Comparison of ENCODE assay signal across 19 cellular contexts in the genomic region with DNA sequence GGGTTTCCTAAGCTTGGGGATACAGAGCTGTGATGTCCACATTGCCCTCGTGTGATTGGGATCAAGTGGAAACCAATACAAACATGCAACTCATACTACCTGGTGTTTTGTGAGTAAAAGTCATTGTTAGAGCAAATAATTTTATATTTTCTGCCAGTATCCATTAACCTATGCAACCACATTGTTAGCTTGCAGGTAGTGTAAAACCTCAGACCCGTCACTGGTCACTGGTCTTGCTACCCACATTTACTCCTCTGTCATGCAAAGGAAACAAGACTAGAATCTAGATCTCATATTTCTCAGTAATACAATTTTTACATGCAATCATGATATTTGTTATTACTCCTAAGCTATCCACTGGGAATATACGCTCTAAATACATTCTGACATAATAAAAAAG.
DNase-seq lines count a peak whose midpoint lies in the region; ATAC-seq and TF ChIP-seq lines count a peak whose summit lies in the region.
"Had no signal": no experiment of that assay in that cellular context is flagged by ENCODE, and none has a peak within 500 bp of the region (broad histone marks: within the 10 kb centered on the region; RNA-seq: fewer than 3 reads in every experiment).

No MANE protein-coding gene starts in this region.

- ATAC-seq in DND-41 (ENCODE audit: insufficient read depth, low read depth) (no peak), GM18511 (IDR thresholded peaks at IDR 0.05; ENCODE audit: unreplicated experiment) (peak; percentile 59), GM18909 (IDR thresholded peaks at IDR 0.05; ENCODE audit: poor library complexity, unreplicated experiment) (peak; percentile 50), HG02981 (IDR thresholded peaks at IDR 0.05; ENCODE audit: unreplicated experiment) (peak; percentile 74)
- ATAC-seq: CD8-positive, alpha-beta T cell; GM23338; HCT116 had no signal

- DNase-seq in DND-41 (no peak), ecto neural progenitor cell (ENCODE audit: low spot score) (no peak), DMS 273 treated with DMSO at 0.1 percent for 48 hours (lab: John Stamatoyannopoulos, UW) (no peak), nucleus accumbens (lab: John Stamatoyannopoulos, UW) (no peak)
- DNase-seq in stimulated activated naive CD4-positive, alpha-beta T cell (lab: John Stamatoyannopoulos, UW): no peak
- DNase-seq: Caco-2; CD4-positive, CD25-positive, alpha-beta regulatory T cell; CD8-positive, alpha-beta T cell; DMS79; GF-D8; H9 had no signal

- no peak overlapping the region for H3K4me3 ChIP-seq in DND-41 (ENCODE audit: low read depth in 1 of 2, low read length in 2 of 2)
- H3K4me3 ChIP-seq: BLaER1, GM23338 had no signal

- no peaks in the 10 kb centered on the region for H4K20me1 ChIP-seq in DND-41 (ENCODE audit: insufficient read depth, low read length)
- H4K20me1 ChIP-seq: BLaER1 had no signal

- no peak for TF ChIP-seq CTCF in DND-41 (IDR thresholded peaks at IDR 0.05; ENCODE audit: borderline replicate concordance, extremely low read depth, low read length, poor library complexity, severe bottlenecking)

- no peaks in the 10 kb centered on the region for H3K4me1 ChIP-seq in DND-41 (ENCODE audit: insufficient read depth, low read length)
- H3K4me1 ChIP-seq: Caco-2 had no signal

- no peak overlapping the region for H3K4me2 ChIP-seq in DND-41 (ENCODE audit: insufficient read depth, low read length)
- H3K4me2 ChIP-seq: BLaER1, GM23338 had no signal

- no peak overlapping the region for H3K9ac ChIP-seq in DND-41 (ENCODE audit: low read depth, low read length)
- H3K9ac ChIP-seq: BLaER1 had no signal

- H2AFZ ChIP-seq in DND-41 (ENCODE audit: low read depth, low read length): 0 out of 2 replicates have a peak overlapping the region, but pooled peaks have one; percentile 37
- H2AFZ ChIP-seq: GM23338 had no signal

- H3K27ac ChIP-seq in DND-41 (ENCODE audit: low read length): no peak overlapping the region
- H3K27ac ChIP-seq: 22Rv1, BLaER1, C4-2B had no signal

- H3K27me3 ChIP-seq in DND-41 (ENCODE audit: insufficient read depth, low read length, poor library complexity): no peaks in the 10 kb centered on the region
- H3K27me3 ChIP-seq: BLaER1 had no signal

- H3K36me3 ChIP-seq in DND-41 (ENCODE audit: insufficient read depth, low read length): no peaks in the 10 kb centered on the region
- H3K36me3 ChIP-seq: BLaER1 had no signal

- no peaks in the 10 kb centered on the region for H3K9me3 ChIP-seq in DND-41 (ENCODE audit: insufficient read depth, low read length, severe bottlenecking)
- H3K9me3 ChIP-seq: BLaER1, Caco-2 had no signal

- H3K79me2 ChIP-seq in DND-41 (ENCODE audit: insufficient read depth, low read length): no peaks in the 10 kb centered on the region
